16 cellular contexts compared by ENCODE assay signal in genomic region chr5:91038180-91038808, GRCh38.
A peak's percentile ranks its signal among the peaks of the same experiment; 100 is the strongest.
DNase-seq lines count a peak whose midpoint lies in the region; ATAC-seq lines count a peak whose summit lies in the region.
"Had no signal": no experiment of that assay in that cellular context is flagged by ENCODE, and none has a peak within 500 bp of the region (broad histone marks: within the 10 kb centered on the region; RNA-seq: fewer than 3 reads in every experiment).

No MANE protein-coding gene starts in this region.

- no peak for ATAC-seq in HG02571 (IDR thresholded peaks at IDR 0.05; ENCODE audit: unreplicated experiment)
- ATAC-seq: esophagus mucosa, left lung had no signal

- in situ Hi-C loops in SK-MEL-5 (cut with HindIII; ENCODE audit: low pct_unique_long_range_greater_than_20kb, low sequenced_read_pairs), result no loop called here

- peak; percentile 76 for DNase-seq in DMS 273 treated with DMSO at 0.1 percent for 48 hours (lab: John Stamatoyannopoulos, UW)
- DNase-seq in M059J (ENCODE audit: low read depth), result peak; percentile 24
- peak; percentile 41 for DNase-seq in SK-MEL-5 (ENCODE audit: low read depth, low spot score)
- peak; percentile 29 for DNase-seq in iPS-NIHi11 (ENCODE audit: low spot score)
- no peak for DNase-seq in nucleus accumbens (lab: John Stamatoyannopoulos, UW)
- no peak for DNase-seq in superior temporal gyrus (ENCODE audit: extremely low spot score)
- no peak for DNase-seq in putamen (ENCODE audit: low spot score)
- DNase-seq: activated CD4-positive, alpha-beta T cell treated with anti-CD3 and anti-CD28 coated beads for 1 hour; activated CD8-positive, alpha-beta memory T cell treated with anti-CD3 and anti-CD28 coated beads, Interleukin-2, amount 50 U/mL, for 48 hours; activated naive CD4-positive, alpha-beta T cell treated with anti-CD3 and anti-CD28 coated beads, Interleukin-2, amount 10 ng/mL, durations not matched to agents 7 days and 5 days; dorsolateral prefrontal cortex; left lung; stimulated activated CD4-positive, alpha-beta T cell treated with anti-CD3 and anti-CD28 coated beads, Interleukin-12 subunit alpha, Interleukin-12 subunit beta, amount 100 ng/mL, for 4 hours; T-helper 2 cell had no signal

Comparison
In these comparisons a context has a peak if more than half of its experiments do, and no peak if none do; other contexts are left out.
1. DNase-seq: peak in DMS 273 treated with DMSO at 0.1 percent for 48 hours (single experiment), M059J (single experiment), SK-MEL-5 (single experiment) and iPS-NIHi11 (single experiment); none in nucleus accumbens (0 of 56), superior temporal gyrus (single experiment) and putamen (single experiment).